ENCODE assay signal across 1 cellular context in the genomic region with DNA sequence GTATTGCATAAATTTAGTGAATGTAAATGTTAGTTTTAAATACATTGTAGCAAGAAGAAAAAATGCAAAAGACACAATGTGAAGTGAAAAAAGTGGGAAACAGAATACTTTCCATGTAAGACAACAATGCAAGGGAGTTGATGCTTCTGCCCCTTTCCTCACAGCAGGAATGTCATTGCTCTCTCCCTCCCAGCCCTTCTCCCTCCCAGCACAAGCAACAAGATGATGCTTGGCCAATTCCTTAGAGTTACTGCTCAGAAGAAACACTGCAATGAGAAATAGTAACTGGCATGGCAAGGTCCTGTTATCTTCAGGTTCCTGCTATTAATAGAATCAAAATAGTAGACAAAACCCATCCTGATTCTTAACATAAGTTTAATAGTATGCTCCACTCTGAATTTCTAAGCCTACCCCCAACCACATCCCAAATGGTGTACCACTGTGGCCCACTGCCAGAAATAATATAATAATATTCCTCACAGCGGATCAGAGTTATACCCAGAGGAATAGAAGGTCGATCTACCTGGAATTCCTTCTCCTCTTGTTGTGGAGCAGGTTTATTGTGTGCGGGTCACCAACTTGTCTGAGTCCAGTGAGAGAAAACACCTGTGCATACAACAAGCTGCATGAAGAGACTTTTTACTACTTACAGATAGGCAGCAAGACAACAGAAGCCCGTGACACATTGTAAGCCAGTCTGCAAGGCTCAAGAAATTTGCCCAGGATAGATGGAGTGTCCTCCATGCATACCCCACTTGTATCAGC.
TF ChIP-seq lines count a peak whose summit lies in the region.

No MANE protein-coding gene starts in this region.

TF ChIP-seq in WTC11, 78 proteins besides CTCF, POLR2A, EP300 and RAD21 (continued from another document):
- TF ChIP-seq, protein P1, sequence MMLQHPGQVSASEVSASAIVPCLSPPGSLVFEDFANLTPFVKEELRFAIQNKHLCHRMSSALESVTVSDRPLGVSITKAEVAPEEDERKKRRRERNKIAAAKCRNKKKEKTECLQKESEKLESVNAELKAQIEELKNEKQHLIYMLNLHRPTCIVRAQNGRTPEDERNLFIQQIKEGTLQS (CRISPR knock-in tag; conservative IDR thresholded peaks at IDR 0.05) = no peak
- TF ChIP-seq JAZF1 (CRISPR knock-in tag; IDR thresholded peaks at IDR 0.05) (no peak), MXD4 (CRISPR knock-in tag; IDR thresholded peaks at IDR 0.05; ENCODE audit: borderline replicate concordance) (no peak)
- TF ChIP-seq, protein P2, sequence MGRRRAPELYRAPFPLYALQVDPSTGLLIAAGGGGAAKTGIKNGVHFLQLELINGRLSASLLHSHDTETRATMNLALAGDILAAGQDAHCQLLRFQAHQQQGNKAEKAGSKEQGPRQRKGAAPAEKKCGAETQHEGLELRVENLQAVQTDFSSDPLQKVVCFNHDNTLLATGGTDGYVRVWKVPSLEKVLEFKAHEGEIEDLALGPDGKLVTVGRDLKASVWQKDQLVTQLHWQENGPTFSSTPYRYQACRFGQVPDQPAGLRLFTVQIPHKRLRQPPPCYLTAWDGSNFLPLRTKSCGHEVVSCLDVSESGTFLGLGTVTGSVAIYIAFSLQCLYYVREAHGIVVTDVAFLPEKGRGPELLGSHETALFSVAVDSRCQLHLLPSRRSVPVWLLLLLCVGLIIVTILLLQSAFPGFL (CRISPR knock-in tag; IDR thresholded peaks at IDR 0.05; ENCODE audit: borderline replicate concordance) = no peak
- TF ChIP-seq, protein P3, sequence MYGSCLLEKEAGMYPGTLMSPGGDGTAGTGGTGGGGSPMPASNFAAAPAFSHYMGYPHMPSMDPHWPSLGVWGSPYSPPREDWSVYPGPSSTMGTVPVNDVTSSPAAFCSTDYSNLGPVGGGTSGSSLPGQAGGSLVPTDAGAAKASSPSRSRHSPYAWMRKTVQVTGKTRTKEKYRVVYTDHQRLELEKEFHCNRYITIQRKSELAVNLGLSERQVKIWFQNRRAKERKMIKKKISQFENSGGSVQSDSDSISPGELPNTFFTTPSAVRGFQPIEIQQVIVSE (CRISPR knock-in tag; IDR thresholded peaks at IDR 0.05; ENCODE audit: borderline replicate concordance) = no peak
